In genomic region chr12:69097619-69098368, GRCh38 we compare ENCODE assay signal across 18 cellular contexts.
DNase-seq lines count a peak whose midpoint lies in the region; ATAC-seq and TF ChIP-seq lines count a peak whose summit lies in the region.
"Had no signal": no experiment of that assay in that cellular context is flagged by ENCODE, and none has a peak within 500 bp of the region (broad histone marks: within the 10 kb centered on the region; RNA-seq: fewer than 3 reads in every experiment).

No MANE protein-coding gene starts in this region.

- no peak overlapping the region for H3K4me3 ChIP-seq in GM23248
- H3K4me3 ChIP-seq in fibroblast of mammary gland (ENCODE audit: control insufficient read depth, low read depth, low read length), result no peak overlapping the region
- H3K4me3 ChIP-seq in MM.1S (ENCODE audit: low read length), result no peak overlapping the region
- H3K4me3 ChIP-seq: prostate gland had no signal

- H3K4me1 Mint-ChIP-seq in activated CD4-positive, alpha-beta T cell treated with anti-CD3 and anti-CD28 coated beads, Interleukin-2, amount 10 ng/mL, durations not matched to agents 7 days and 5 days, result no peaks in the 10 kb centered on the region
- H3K4me1 Mint-ChIP-seq: activated naive CD4-positive, alpha-beta T cell treated with anti-CD3 and anti-CD28 coated beads, Interleukin-2, amount 10 ng/mL, durations not matched to agents 7 days and 5 days; mesothelial cell of epicardium had no signal

- H3K27me3 ChIP-seq in GM23248 (replicated peaks; ENCODE audit: insufficient read depth), result peaks cover 19% of the 10 kb centered on the region
- no peaks in the 10 kb centered on the region for H3K27me3 ChIP-seq in MM.1S (replicated peaks; ENCODE audit: insufficient read depth, low read length)

- TF ChIP-seq CTCF in fibroblast of mammary gland (conservative IDR thresholded peaks at IDR 0.05; ENCODE audit: control insufficient read depth, insufficient read depth, low read depth, low read length) (no peak), MM.1S (IDR thresholded peaks at IDR 0.05; ENCODE audit: low read length) (no peak)

- H3K4me3 Mint-ChIP-seq in activated CD4-positive, alpha-beta T cell treated with anti-CD3 and anti-CD28 coated beads, Interleukin-2, amount 10 ng/mL, durations not matched to agents 7 days and 5 days, result no peak overlapping the region
- H3K4me3 Mint-ChIP-seq: activated naive CD4-positive, alpha-beta T cell treated with anti-CD3 and anti-CD28 coated beads, Interleukin-2, amount 10 ng/mL, durations not matched to agents 7 days and 5 days; mesothelial cell of epicardium had no signal

- 18 to 20% methylated on average over 6 of the region's 6 CpGs for WGBS in GM23248 (ENCODE audit: low coverage in 1 of 2, low lambda C conversion rate in 2 of 2, missing lambda C conversion rate in 2 of 2), 2 experiments

- peaks cover 18% of the 10 kb centered on the region for H3K4me1 ChIP-seq in GM23248 (ENCODE audit: insufficient read depth)
- no peaks in the 10 kb centered on the region for H3K4me1 ChIP-seq in MM.1S (ENCODE audit: low read length)
- H3K4me1 ChIP-seq: prostate gland had no signal

- no peaks in the 10 kb centered on the region for H3K36me3 ChIP-seq in GM23248 (ENCODE audit: low read depth)
- H3K36me3 ChIP-seq in MM.1S (replicated peaks; ENCODE audit: insufficient read depth, low read length), result no peaks in the 10 kb centered on the region
- H3K36me3 ChIP-seq: prostate gland had no signal

- no peaks in the 10 kb centered on the region for H3K79me2 ChIP-seq in GM23248 (ENCODE audit: insufficient read depth)
- no peaks in the 10 kb centered on the region for H3K79me2 ChIP-seq in MM.1S (ENCODE audit: low read length)

- H3K27ac Mint-ChIP-seq in activated CD4-positive, alpha-beta T cell treated with anti-CD3 and anti-CD28 coated beads, Interleukin-2, amount 10 ng/mL, durations not matched to agents 7 days and 5 days, result no peak overlapping the region
- H3K27ac Mint-ChIP-seq: activated naive CD4-positive, alpha-beta T cell treated with anti-CD3 and anti-CD28 coated beads, Interleukin-2, amount 10 ng/mL, durations not matched to agents 7 days and 5 days; mesothelial cell of epicardium had no signal

- no peaks in the 10 kb centered on the region for H4K20me1 ChIP-seq in GM23248 (ENCODE audit: insufficient read depth)
- no peaks in the 10 kb centered on the region for H4K20me1 ChIP-seq in MM.1S (ENCODE audit: insufficient read depth, low read length)

- peak; percentile 75 for ATAC-seq in SK-N-SH treated with all-trans-retinoic acid at 6 μM for 48 hours
- no peak for ATAC-seq in GM18873 (IDR thresholded peaks at IDR 0.05; ENCODE audit: low FRiP score, unreplicated experiment)
- ATAC-seq: HCT116, HepG2 had no signal

- POLR2A ChIA-PET in activated CD4-positive, alpha-beta T cell treated with anti-CD3 and anti-CD28 coated beads, Interleukin-2, amount 10 ng/mL, durations not matched to agents 7 days and 5 days (lab: Charles Lee), result no interaction called here

- H3K9me3 ChIP-seq in GM23248 (ENCODE audit: low read depth), result no peaks in the 10 kb centered on the region
- no peaks in the 10 kb centered on the region for H3K9me3 ChIP-seq in MM.1S (replicated peaks; ENCODE audit: insufficient read depth, low read length)
- H3K9me3 ChIP-seq: prostate gland had no signal

- no peaks in the 10 kb centered on the region for H3K9me3 Mint-ChIP-seq in activated CD4-positive, alpha-beta T cell treated with anti-CD3 and anti-CD28 coated beads, Interleukin-2, amount 10 ng/mL, durations not matched to agents 7 days and 5 days
- H3K9me3 Mint-ChIP-seq: activated naive CD4-positive, alpha-beta T cell treated with anti-CD3 and anti-CD28 coated beads, Interleukin-2, amount 10 ng/mL, durations not matched to agents 7 days and 5 days; mesothelial cell of epicardium had no signal

- H3K9me2 ChIP-seq in GM23248 (ENCODE audit: insufficient read depth) (no peaks in the 10 kb centered on the region), MM.1S (replicated peaks; ENCODE audit: insufficient read depth, low read length) (no peaks in the 10 kb centered on the region)

- CTCF ChIA-PET in activated CD4-positive, alpha-beta T cell treated with anti-CD3 and anti-CD28 coated beads, Interleukin-2, amount 10 ng/mL, durations not matched to agents 7 days and 5 days (lab: Charles Lee), result no interaction called here

- H3K9ac ChIP-seq in GM23248, result no peak overlapping the region
- no peak overlapping the region for H3K9ac ChIP-seq in MM.1S (ENCODE audit: low read length)

- in situ Hi-C loops in GM23248 (cut with MboI), result no loop called here

- H3K27me3 Mint-ChIP-seq in activated CD4-positive, alpha-beta T cell treated with anti-CD3 and anti-CD28 coated beads, Interleukin-2, amount 10 ng/mL, durations not matched to agents 7 days and 5 days, result peaks cover 5% of the 10 kb centered on the region

- H3K4me2 ChIP-seq in GM23248 (ENCODE audit: unreplicated experiment), result no peak overlapping the region
- H3K4me2 ChIP-seq in MM.1S (ENCODE audit: low read depth, low read length), result no peak overlapping the region

- peaks cover 16% of the 10 kb centered on the region; the same call in 1 of the 2 replicates for H3F3A ChIP-seq in GM23248 (ENCODE audit: insufficient read depth)
- H3F3A ChIP-seq in MM.1S (ENCODE audit: insufficient read depth, low read length), result no peaks in the 10 kb centered on the region

- H2AFZ ChIP-seq in GM23248, result no peak overlapping the region
- H2AFZ ChIP-seq in MM.1S (ENCODE audit: low read length), result no peak overlapping the region

- no peak overlapping the region for H3K27ac ChIP-seq in GM23248
- H3K27ac ChIP-seq in MM.1S (ENCODE audit: low read length), result no peak overlapping the region
- H3K27ac ChIP-seq: prostate gland had no signal

- no peaks in the 10 kb centered on the region for H3K36me3 Mint-ChIP-seq in activated CD4-positive, alpha-beta T cell treated with anti-CD3 and anti-CD28 coated beads, Interleukin-2, amount 10 ng/mL, durations not matched to agents 7 days and 5 days (ENCODE audit: low read depth)
- H3K36me3 Mint-ChIP-seq: activated naive CD4-positive, alpha-beta T cell treated with anti-CD3 and anti-CD28 coated beads, Interleukin-2, amount 10 ng/mL, durations not matched to agents 7 days and 5 days; mesothelial cell of epicardium had no signal

- peak; percentile 53 for DNase-seq in A172 (ENCODE audit: low spot score)
- peak; percentile 72 for DNase-seq in GM23248
- peak; percentile 51 for DNase-seq in fibroblast of mammary gland (ENCODE audit: low read depth)
- DNase-seq in T-helper 2 cell, result no peak
- no peak for DNase-seq in activated CD4-positive, alpha-beta T cell treated with anti-CD3 and anti-CD28 coated beads, Interleukin-2, amount 10 ng/mL, durations not matched to agents 7 days and 5 days
- no peak for DNase-seq in MM.1S
- DNase-seq: ACHN; activated naive CD4-positive, alpha-beta T cell treated with anti-CD3 and anti-CD28 coated beads, Interleukin-2, amount 10 ng/mL, durations not matched to agents 7 days and 5 days; cerebellar nuclear complex; NCI-H1694 treated with DMSO at 0.1 percent for 48 hours; NCI-H524 treated with DMSO at 0.1 percent for 48 hours; Right ventricle myocardium superior had no signal

TF ChIP-seq in SK-N-SH treated with all-trans-retinoic acid at 6 μM for 48 hours, 23 proteins besides CTCF, POLR2A, EP300 and RAD21:
- no peak for TF ChIP-seq ISL1 (CRISPR knock-in tag; IDR thresholded peaks at IDR 0.05)
- no peak for TF ChIP-seq TOX (CRISPR knock-in tag; IDR thresholded peaks at IDR 0.05; ENCODE audit: borderline replicate concordance)

Comparison
In these comparisons a context has a peak if more than half of its experiments do, and no peak if none do; other contexts are left out.
1. DNase-seq: peak in A172 (single experiment), GM23248 (single experiment) and fibroblast of mammary gland (single experiment); none in T-helper 2 cell (0 of 5), activated CD4-positive, alpha-beta T cell treated with anti-CD3 and anti-CD28 coated beads, Interleukin-2, amount 10 ng/mL, durations not matched to agents 7 days and 5 days (single experiment) and MM.1S (single experiment).